12 cellular contexts compared by ENCODE assay signal in genomic region chr7:4416436-4417092, GRCh38.
DNase-seq lines count a peak whose midpoint lies in the region; ATAC-seq and TF ChIP-seq lines count a peak whose summit lies in the region.
"Had no signal": no experiment of that assay in that cellular context is flagged by ENCODE, and none has a peak within 500 bp of the region (broad histone marks: within the 10 kb centered on the region; RNA-seq: fewer than 3 reads in every experiment).

No MANE protein-coding gene starts in this region.

- no peak; the same call in 1 of the 2 replicates for TF ChIP-seq RAD21 in SK-N-SH (IDR thresholded peaks at IDR 0.05; ENCODE audit: low read length)

- H3K9me2 ChIP-seq in SK-N-SH = no peaks in the 10 kb centered on the region

- TF ChIP-seq CTCF in SK-N-SH (IDR thresholded peaks at IDR 0.05) (no peak), epithelial cell of proximal tubule (conservative IDR thresholded peaks at IDR 0.05; ENCODE audit: low read depth, low read length) (no peak), stomach (IDR thresholded peaks at IDR 0.05) (no peak)

- DNase-seq in SK-N-SH = peak; percentile 72
- peak; percentile 43 for DNase-seq in NCI-H2227 treated with DMSO at 0.1 percent for 48 hours (lab: John Stamatoyannopoulos, UW)
- no peak for DNase-seq in epithelial cell of proximal tubule (ENCODE audit: low read depth)
- DNase-seq in stomach = peak; percentile 41
- no peak for DNase-seq in GM19238 (ENCODE audit: insufficient read length, low spot score)
- no peak for DNase-seq in occipital lobe (lab: John Stamatoyannopoulos, UW)
- DNase-seq: activated T-cell treated with anti-CD3 and anti-CD28 coated beads, Interleukin-2, amount 50 U/mL, for 4 hours; IMR-90; left ventricle myocardium superior had no signal

- H3K27me3 ChIP-seq in SK-N-SH (ENCODE audit: insufficient read depth) (no peaks in the 10 kb centered on the region), stomach (no peaks in the 10 kb centered on the region)
- H3K27me3 ChIP-seq: SJSA1 had no signal

- peak in 1 of 2 experiments; percentile 66; a peak in 1 of 4 replicates for TF ChIP-seq EP300 in SK-N-SH (IDR thresholded peaks at IDR 0.05; ENCODE audit: borderline replicate concordance in 1 of 2, low read depth in 1 of 2, low read length in 1 of 2)
- TF ChIP-seq EP300 in stomach (IDR thresholded peaks at IDR 0.05) = no peak

- CTCF ChIA-PET in SK-N-SH (lab: Yijun Ruan, JAX) = interaction anchor here (0.7 to 1.4 kb wide), 5 partner anchors 15 to 1116 kb away, joined by 3 to 4 read pairs (median 3); partner anchors contain the start of gene SDK1

- H3K9me3 ChIP-seq in SK-N-SH (0 out of 2 replicates have a peak, but pooled peaks cover 4% of the 10 kb centered on the region), stomach (peaks cover 0 to 27% (median 25%) of the 10 kb centered on the region in 4 donors)
- H3K9me3 ChIP-seq: SJSA1 had no signal

- no peaks in the 10 kb centered on the region for H4K20me1 ChIP-seq in SK-N-SH (ENCODE audit: insufficient read depth)

- H3K4me2 ChIP-seq in SK-N-SH = no peak overlapping the region

- no peak for TF ChIP-seq POLR2A in stomach (IDR thresholded peaks at IDR 0.05)

- no peak overlapping the region for H3K27ac ChIP-seq in SK-N-SH (ENCODE audit: low read depth in 2 of 2, low read length in 1 of 2)
- H3K27ac ChIP-seq in stomach = no peak overlapping the region
- H3K27ac ChIP-seq: SJSA1 had no signal

- H3F3A ChIP-seq in SK-N-SH (replicated peaks; ENCODE audit: insufficient read depth) = no peaks in the 10 kb centered on the region

- H3K9ac ChIP-seq in SK-N-SH = no peak overlapping the region

- WGBS in SK-N-SH (ENCODE audit: low lambda C conversion rate) = 15% methylated on average over 24 of the region's 25 CpGs
- 32 to 42% (median 34%) methylated on average over 25 of the region's 25 CpGs for WGBS in stomach, 5 donors

- ATAC-seq in SK-N-SH treated with all-trans-retinoic acid at 6 μM for 48 hours (no peak), HG03025 (IDR thresholded peaks at IDR 0.05; ENCODE audit: low FRiP score, unreplicated experiment) (no peak)
- ATAC-seq: activated T-cell treated with anti-CD3 and anti-CD28 coated beads, Interleukin-2, amount 50 U/mL, for 4 hours; left ventricle myocardium superior had no signal

- peaks cover 0 to 5% of the 10 kb centered on the region in 2 experiments; a peak in 1 of 4 replicates for H3K4me1 ChIP-seq in SK-N-SH (ENCODE audit: control insufficient read depth in 1 of 2, insufficient read depth in 2 of 2, low read depth in 1 of 2, low read length in 1 of 2)
- H3K4me1 ChIP-seq in stomach = peaks cover 0 to 9% (median 4%) of the 10 kb centered on the region in 4 donors
- H3K4me1 ChIP-seq: SJSA1 had no signal

- POLR2A ChIA-PET in SK-N-SH (lab: Yijun Ruan, JAX) = interaction anchor here (0.7 to 0.9 kb wide), 2 partner anchors 271 to 1494 kb away, joined by 5 read pairs; no protein-coding TSS in a partner anchor

- H3K79me2 ChIP-seq in SK-N-SH (ENCODE audit: insufficient read depth) = no peaks in the 10 kb centered on the region

- no peak overlapping the region for H2AFZ ChIP-seq in SK-N-SH (ENCODE audit: low read depth)

- intact Hi-C loops in stomach (cut with DNase I; ENCODE audit: low total_unique reads) = no loop called here

- H3K36me3 ChIP-seq in SK-N-SH (replicated peaks in 1 of 2; ENCODE audit: control insufficient read depth in 1 of 2, insufficient read depth in 2 of 2, low read length in 1 of 2) = no peaks in the 10 kb centered on the region
- H3K36me3 ChIP-seq in stomach = no peaks in the 10 kb centered on the region
- H3K36me3 ChIP-seq: SJSA1 had no signal

- peak overlapping the region in 1 of 2 experiments; percentile 29; a peak in 1 of 4 replicates for H3K4me3 ChIP-seq in SK-N-SH (ENCODE audit: low read depth in 2 of 2, low read length in 1 of 2)
- peak overlapping the region; percentile 22 for H3K4me3 ChIP-seq in epithelial cell of proximal tubule (ENCODE audit: low read depth, low read length)
- H3K4me3 ChIP-seq in stomach = peak overlapping the region; percentile 12 to 36 (median 30)
- H3K4me3 ChIP-seq: SJSA1 had no signal

TF ChIP-seq in SK-N-SH, 30 proteins besides CTCF, POLR2A, EP300 and RAD21:
- TF ChIP-seq GATA2 (CRISPR knock-in tag; IDR thresholded peaks at IDR 0.05) (peak; percentile 88), RFX5 (IDR thresholded peaks at IDR 0.05; ENCODE audit: low read length) (no peak; the same call in 1 of the 2 replicates), MXI1 (IDR thresholded peaks at IDR 0.05; ENCODE audit: low read depth, low read length) (peak; percentile 73; the same call in 1 of the 2 replicates), FOXJ3 (CRISPR knock-in tag; IDR thresholded peaks at IDR 0.05) (no peak)
TF ChIP-seq in SK-N-SH: peak in this region for 2.

TF ChIP-seq in SK-N-SH treated with all-trans-retinoic acid at 6 μM for 48 hours, 23 proteins besides CTCF, POLR2A, EP300 and RAD21:
- no peak for TF ChIP-seq SNAI2 (CRISPR knock-in tag; IDR thresholded peaks at IDR 0.05)
- TF ChIP-seq, protein P1, sequence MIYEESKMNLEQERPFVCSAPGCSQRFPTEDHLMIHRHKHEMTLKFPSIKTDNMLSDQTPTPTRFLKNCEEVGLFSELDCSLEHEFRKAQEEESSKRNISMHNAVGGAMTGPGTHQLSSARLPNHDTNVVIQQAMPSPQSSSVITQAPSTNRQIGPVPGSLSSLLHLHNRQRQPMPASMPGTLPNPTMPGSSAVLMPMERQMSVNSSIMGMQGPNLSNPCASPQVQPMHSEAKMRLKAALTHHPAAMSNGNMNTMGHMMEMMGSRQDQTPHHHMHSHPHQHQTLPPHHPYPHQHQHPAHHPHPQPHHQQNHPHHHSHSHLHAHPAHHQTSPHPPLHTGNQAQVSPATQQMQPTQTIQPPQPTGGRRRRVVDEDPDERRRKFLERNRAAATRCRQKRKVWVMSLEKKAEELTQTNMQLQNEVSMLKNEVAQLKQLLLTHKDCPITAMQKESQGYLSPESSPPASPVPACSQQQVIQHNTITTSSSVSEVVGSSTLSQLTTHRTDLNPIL (CRISPR knock-in tag; IDR thresholded peaks at IDR 0.05; ENCODE audit: low read depth) = no peak
- TF ChIP-seq ISL1 (CRISPR knock-in tag; IDR thresholded peaks at IDR 0.05) = no peak
- TF ChIP-seq, protein P2, sequence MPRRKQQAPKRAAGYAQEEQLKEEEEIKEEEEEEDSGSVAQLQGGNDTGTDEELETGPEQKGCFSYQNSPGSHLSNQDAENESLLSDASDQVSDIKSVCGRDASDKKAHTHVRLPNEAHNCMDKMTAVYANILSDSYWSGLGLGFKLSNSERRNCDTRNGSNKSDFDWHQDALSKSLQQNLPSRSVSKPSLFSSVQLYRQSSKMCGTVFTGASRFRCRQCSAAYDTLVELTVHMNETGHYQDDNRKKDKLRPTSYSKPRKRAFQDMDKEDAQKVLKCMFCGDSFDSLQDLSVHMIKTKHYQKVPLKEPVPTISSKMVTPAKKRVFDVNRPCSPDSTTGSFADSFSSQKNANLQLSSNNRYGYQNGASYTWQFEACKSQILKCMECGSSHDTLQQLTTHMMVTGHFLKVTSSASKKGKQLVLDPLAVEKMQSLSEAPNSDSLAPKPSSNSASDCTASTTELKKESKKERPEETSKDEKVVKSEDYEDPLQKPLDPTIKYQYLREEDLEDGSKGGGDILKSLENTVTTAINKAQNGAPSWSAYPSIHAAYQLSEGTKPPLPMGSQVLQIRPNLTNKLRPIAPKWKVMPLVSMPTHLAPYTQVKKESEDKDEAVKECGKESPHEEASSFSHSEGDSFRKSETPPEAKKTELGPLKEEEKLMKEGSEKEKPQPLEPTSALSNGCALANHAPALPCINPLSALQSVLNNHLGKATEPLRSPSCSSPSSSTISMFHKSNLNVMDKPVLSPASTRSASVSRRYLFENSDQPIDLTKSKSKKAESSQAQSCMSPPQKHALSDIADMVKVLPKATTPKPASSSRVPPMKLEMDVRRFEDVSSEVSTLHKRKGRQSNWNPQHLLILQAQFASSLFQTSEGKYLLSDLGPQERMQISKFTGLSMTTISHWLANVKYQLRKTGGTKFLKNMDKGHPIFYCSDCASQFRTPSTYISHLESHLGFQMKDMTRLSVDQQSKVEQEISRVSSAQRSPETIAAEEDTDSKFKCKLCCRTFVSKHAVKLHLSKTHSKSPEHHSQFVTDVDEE (CRISPR knock-in tag; IDR thresholded peaks at IDR 0.05) = no peak
- no peak for TF ChIP-seq CSDC2 (CRISPR knock-in tag; IDR thresholded peaks at IDR 0.05)
- TF ChIP-seq ZNF70 (CRISPR knock-in tag; IDR thresholded peaks at IDR 0.05) = no peak
- TF ChIP-seq ZNF8 (CRISPR knock-in tag; IDR thresholded peaks at IDR 0.05) = no peak
- TF ChIP-seq GLIS3 (CRISPR knock-in tag; IDR thresholded peaks at IDR 0.05) = no peak
- no peak for TF ChIP-seq POU6F1 (CRISPR knock-in tag; IDR thresholded peaks at IDR 0.05; ENCODE audit: borderline replicate concordance, low read depth)
- TF ChIP-seq ESRRG (CRISPR knock-in tag; IDR thresholded peaks at IDR 0.05) = no peak
- TF ChIP-seq, protein P3, sequence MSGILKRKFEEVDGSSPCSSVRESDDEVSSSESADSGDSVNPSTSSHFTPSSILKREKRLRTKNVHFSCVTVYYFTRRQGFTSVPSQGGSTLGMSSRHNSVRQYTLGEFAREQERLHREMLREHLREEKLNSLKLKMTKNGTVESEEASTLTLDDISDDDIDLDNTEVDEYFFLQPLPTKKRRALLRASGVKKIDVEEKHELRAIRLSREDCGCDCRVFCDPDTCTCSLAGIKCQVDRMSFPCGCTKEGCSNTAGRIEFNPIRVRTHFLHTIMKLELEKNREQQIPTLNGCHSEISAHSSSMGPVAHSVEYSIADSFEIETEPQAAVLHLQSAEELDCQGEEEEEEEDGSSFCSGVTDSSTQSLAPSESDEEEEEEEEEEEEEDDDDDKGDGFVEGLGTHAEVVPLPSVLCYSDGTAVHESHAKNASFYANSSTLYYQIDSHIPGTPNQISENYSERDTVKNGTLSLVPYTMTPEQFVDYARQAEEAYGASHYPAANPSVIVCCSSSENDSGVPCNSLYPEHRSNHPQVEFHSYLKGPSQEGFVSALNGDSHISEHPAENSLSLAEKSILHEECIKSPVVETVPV (CRISPR knock-in tag; IDR thresholded peaks at IDR 0.05) = no peak

Comparison
In these comparisons a context has a peak if more than half of its experiments do, and no peak if none do; other contexts are left out.
1. DNase-seq: peak in SK-N-SH (single experiment), NCI-H2227 treated with DMSO at 0.1 percent for 48 hours (single experiment) and stomach (single experiment); none in epithelial cell of proximal tubule (single experiment), GM19238 (single experiment) and occipital lobe (single experiment).